Comparison of ENCODE assay signal across 17 cellular contexts in the genomic region with DNA sequence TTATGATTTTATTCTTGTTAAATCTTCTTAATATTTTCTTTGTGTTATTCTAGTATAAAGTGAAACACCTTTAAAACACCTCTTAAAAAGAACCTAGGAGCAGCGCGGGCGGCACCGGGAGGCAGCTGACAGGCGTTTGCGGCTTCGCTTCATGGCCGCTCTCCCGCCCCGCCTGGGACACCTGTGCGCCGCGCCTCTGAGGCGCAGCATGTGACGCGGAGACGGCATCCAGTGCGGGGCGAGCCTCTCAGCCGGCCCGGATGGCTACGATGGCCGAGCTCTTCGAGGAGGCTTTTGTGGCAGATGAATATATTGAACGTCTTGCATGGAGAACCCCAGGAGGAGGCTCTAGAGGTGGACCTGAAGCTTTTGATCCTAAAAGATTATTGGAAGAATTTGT.
"Had no signal": no experiment of that assay in that cellular context is flagged by ENCODE, and none has a peak within 500 bp of the region (broad histone marks: within the 10 kb centered on the region; RNA-seq: fewer than 3 reads in every experiment).

No MANE protein-coding gene starts in this region.

- ATAC-seq: activated CD4-positive, CD25-positive, alpha-beta regulatory T cell treated with anti-CD3 and anti-CD28 coated beads, Interleukin-2, amount 50 U/mL, for 24 hours; activated naive CD8-positive, alpha-beta T cell treated with anti-CD3 and anti-CD28 coated beads, Interleukin-2, amount 50 U/mL, for 24 hours; activated T-cell treated with anti-CD3 and anti-CD28 coated beads, Interleukin-2, amount 50 U/mL, for 4 hours; stimulated activated effector memory CD8-positive, alpha-beta T cell treated with anti-CD3 and anti-CD28 coated beads, Interleukin-12 subunit alpha, Interleukin-12 subunit beta, amount 100 ng/mL, for 72 hours had no signal

- H3K4me3 ChIP-seq: ascending aorta, esophagus squamous epithelium, right atrium auricular region, tibial artery, uterus had no signal

- DNase-seq: activated CD4-positive, alpha-beta T cell treated with anti-CD3 and anti-CD28 coated beads, Interleukin-2, amount 50 U/mL, for 48 hours; activated effector memory CD4-positive, alpha-beta T cell treated with anti-CD3 and anti-CD28 coated beads, Interleukin-2, amount 50 U/mL, for 16 hours; activated naive CD8-positive, alpha-beta T cell treated with anti-CD3 and anti-CD28 coated beads, Interleukin-2, amount 50 U/mL, for 24 hours; activated T-cell treated with anti-CD3 and anti-CD28 coated beads, Interleukin-2, amount 50 U/mL, for 4 hours; esophagus squamous epithelium; foreskin fibroblast; head of caudate nucleus; midbrain; naive B cell; T-helper 2 cell; tibial artery; uterus had no signal

- H3K36me3 ChIP-seq: ascending aorta, esophagus squamous epithelium, neutrophil, right atrium auricular region, tibial artery, uterus had no signal

- H3K27me3 ChIP-seq: ascending aorta, neutrophil, right atrium auricular region, tibial artery, uterus had no signal

- H3K27ac ChIP-seq: ascending aorta, esophagus squamous epithelium, neutrophil, right atrium auricular region, tibial artery, uterus had no signal

- H3K4me1 ChIP-seq: ascending aorta, esophagus squamous epithelium, right atrium auricular region, tibial artery, uterus had no signal

- H3K9me3 ChIP-seq: ascending aorta, esophagus squamous epithelium, neutrophil, right atrium auricular region, tibial artery, uterus had no signal
